1 cellular context compared by ENCODE assay signal in genomic region chr10:46022978-46023702, GRCh38.
A peak's percentile ranks its signal among the peaks of the same experiment; 100 is the strongest.
TF ChIP-seq lines count a peak whose summit lies in the region.

No MANE protein-coding gene starts in this region.

TF ChIP-seq in HEK293, 187 proteins besides CTCF, POLR2A, EP300 and RAD21 (continued from another document):
- no peak for TF ChIP-seq ZNF302 (tag by site-specific recombination; IDR thresholded peaks at IDR 0.05; ENCODE audit: low read depth)
- no peak for TF ChIP-seq ZNF169 (tag by site-specific recombination; IDR thresholded peaks at IDR 0.05)
- TF ChIP-seq GLI4 (tag by site-specific recombination; IDR thresholded peaks at IDR 0.05): 0 out of 2 replicates have a peak, but pooled peaks have one; percentile 16
- TF ChIP-seq ZSCAN30 (tag by site-specific recombination; IDR thresholded peaks at IDR 0.05): no peak
- no peak for TF ChIP-seq ZNF121 (tag by site-specific recombination; IDR thresholded peaks at IDR 0.05)
- peak; percentile 74 for TF ChIP-seq SP7 (tag by site-specific recombination; IDR thresholded peaks at IDR 0.05)
- TF ChIP-seq ZBTB20 (tag by site-specific recombination; IDR thresholded peaks at IDR 0.05): peak; percentile 81; the same call in 1 of the 2 replicates
- no peak for TF ChIP-seq ZNF768 (tag by site-specific recombination; IDR thresholded peaks at IDR 0.05)
- peak; percentile 54 for TF ChIP-seq ZNF629 (tag by site-specific recombination; IDR thresholded peaks at IDR 0.05)
- TF ChIP-seq ZNF391 (tag by site-specific recombination; IDR thresholded peaks at IDR 0.05; ENCODE audit: borderline replicate concordance, low read depth): no peak
- no peak for TF ChIP-seq ZNF366 (tag by site-specific recombination; conservative IDR thresholded peaks at IDR 0.05)
- TF ChIP-seq MZF1 (tag by site-specific recombination; IDR thresholded peaks at IDR 0.05; ENCODE audit: borderline replicate concordance): no peak
- TF ChIP-seq, protein P1, sequence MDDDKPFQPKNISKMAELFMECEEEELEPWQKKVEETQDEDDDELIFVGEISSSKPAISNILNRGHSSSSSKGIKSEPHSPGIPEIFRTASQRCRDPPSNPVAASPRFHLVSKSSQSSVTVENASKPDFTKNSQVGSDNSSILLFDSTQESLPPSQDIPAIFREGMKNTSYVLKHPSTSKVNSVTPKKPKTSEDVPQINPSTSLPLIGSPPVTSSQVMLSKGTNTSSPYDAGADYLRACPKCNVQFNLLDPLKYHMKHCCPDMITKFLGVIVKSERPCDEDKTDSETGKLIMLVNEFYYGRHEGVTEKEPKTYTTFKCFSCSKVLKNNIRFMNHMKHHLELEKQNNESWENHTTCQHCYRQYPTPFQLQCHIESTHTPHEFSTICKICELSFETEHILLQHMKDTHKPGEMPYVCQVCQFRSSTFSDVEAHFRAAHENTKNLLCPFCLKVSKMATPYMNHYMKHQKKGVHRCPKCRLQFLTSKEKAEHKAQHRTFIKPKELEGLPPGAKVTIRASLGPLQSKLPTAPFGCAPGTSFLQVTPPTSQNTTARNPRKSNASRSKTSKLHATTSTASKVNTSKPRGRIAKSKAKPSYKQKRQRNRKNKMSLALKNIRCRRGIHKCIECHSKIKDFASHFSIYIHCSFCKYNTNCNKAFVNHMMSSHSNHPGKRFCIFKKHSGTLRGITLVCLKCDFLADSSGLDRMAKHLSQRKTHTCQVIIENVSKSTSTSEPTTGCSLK (tag by site-specific recombination; IDR thresholded peaks at IDR 0.05): no peak
- TF ChIP-seq ZNF37A (tag by site-specific recombination; IDR thresholded peaks at IDR 0.05): no peak
- TF ChIP-seq, protein P2, sequence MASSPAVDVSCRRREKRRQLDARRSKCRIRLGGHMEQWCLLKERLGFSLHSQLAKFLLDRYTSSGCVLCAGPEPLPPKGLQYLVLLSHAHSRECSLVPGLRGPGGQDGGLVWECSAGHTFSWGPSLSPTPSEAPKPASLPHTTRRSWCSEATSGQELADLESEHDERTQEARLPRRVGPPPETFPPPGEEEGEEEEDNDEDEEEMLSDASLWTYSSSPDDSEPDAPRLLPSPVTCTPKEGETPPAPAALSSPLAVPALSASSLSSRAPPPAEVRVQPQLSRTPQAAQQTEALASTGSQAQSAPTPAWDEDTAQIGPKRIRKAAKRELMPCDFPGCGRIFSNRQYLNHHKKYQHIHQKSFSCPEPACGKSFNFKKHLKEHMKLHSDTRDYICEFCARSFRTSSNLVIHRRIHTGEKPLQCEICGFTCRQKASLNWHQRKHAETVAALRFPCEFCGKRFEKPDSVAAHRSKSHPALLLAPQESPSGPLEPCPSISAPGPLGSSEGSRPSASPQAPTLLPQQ (tag by site-specific recombination; IDR thresholded peaks at IDR 0.05): peak; percentile 62; the same call in 1 of the 2 replicates
- TF ChIP-seq ZNF621 (tag by site-specific recombination; IDR thresholded peaks at IDR 0.05): no peak
- no peak for TF ChIP-seq ZNF426 (tag by site-specific recombination; IDR thresholded peaks at IDR 0.05)
- no peak for TF ChIP-seq ZNF777 (tag by site-specific recombination; IDR thresholded peaks at IDR 0.05; ENCODE audit: borderline replicate concordance)
- TF ChIP-seq, protein P3, sequence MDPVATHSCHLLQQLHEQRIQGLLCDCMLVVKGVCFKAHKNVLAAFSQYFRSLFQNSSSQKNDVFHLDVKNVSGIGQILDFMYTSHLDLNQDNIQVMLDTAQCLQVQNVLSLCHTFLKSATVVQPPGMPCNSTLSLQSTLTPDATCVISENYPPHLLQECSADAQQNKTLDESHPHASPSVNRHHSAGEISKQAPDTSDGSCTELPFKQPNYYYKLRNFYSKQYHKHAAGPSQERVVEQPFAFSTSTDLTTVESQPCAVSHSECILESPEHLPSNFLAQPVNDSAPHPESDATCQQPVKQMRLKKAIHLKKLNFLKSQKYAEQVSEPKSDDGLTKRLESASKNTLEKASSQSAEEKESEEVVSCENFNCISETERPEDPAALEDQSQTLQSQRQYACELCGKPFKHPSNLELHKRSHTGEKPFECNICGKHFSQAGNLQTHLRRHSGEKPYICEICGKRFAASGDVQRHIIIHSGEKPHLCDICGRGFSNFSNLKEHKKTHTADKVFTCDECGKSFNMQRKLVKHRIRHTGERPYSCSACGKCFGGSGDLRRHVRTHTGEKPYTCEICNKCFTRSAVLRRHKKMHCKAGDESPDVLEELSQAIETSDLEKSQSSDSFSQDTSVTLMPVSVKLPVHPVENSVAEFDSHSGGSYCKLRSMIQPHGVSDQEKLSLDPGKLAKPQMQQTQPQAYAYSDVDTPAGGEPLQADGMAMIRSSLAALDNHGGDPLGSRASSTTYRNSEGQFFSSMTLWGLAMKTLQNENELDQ (tag by site-specific recombination; IDR thresholded peaks at IDR 0.05; ENCODE audit: low read depth): no peak
- TF ChIP-seq ZNF518A (tag by site-specific recombination; conservative IDR thresholded peaks at IDR 0.05; ENCODE audit: low read depth): no peak
- TF ChIP-seq, protein P4, sequence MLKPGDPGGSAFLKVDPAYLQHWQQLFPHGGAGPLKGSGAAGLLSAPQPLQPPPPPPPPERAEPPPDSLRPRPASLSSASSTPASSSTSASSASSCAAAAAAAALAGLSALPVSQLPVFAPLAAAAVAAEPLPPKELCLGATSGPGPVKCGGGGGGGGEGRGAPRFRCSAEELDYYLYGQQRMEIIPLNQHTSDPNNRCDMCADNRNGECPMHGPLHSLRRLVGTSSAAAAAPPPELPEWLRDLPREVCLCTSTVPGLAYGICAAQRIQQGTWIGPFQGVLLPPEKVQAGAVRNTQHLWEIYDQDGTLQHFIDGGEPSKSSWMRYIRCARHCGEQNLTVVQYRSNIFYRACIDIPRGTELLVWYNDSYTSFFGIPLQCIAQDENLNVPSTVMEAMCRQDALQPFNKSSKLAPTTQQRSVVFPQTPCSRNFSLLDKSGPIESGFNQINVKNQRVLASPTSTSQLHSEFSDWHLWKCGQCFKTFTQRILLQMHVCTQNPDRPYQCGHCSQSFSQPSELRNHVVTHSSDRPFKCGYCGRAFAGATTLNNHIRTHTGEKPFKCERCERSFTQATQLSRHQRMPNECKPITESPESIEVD (tag by site-specific recombination; IDR thresholded peaks at IDR 0.05): no peak
- peak; percentile 80; the same call in 1 of the 2 replicates for TF ChIP-seq ZXDB (tag by site-specific recombination; IDR thresholded peaks at IDR 0.05)
- peak; percentile 84 for TF ChIP-seq ZNF2 (tag by site-specific recombination; IDR thresholded peaks at IDR 0.05)
- peak; percentile 56 for TF ChIP-seq ZBTB26 (tag by site-specific recombination; optimal IDR thresholded peaks at IDR 0.05)
- TF ChIP-seq ZNF10 (tag by site-specific recombination; IDR thresholded peaks at IDR 0.05): no peak
- TF ChIP-seq ZNF324 (tag by site-specific recombination; IDR thresholded peaks at IDR 0.05): no peak
- 0 out of 2 replicates have a peak, but pooled peaks have one; percentile 8 for TF ChIP-seq SCRT1 (tag by site-specific recombination; IDR thresholded peaks at IDR 0.05; ENCODE audit: borderline replicate concordance)
